In genomic region chr11:3378426-3379423, GRCh38 we compare ENCODE assay signal across 8 cellular contexts. TPM values are rescaled to one million over a fixed set of nuclear protein-coding genes. Genes with fewer than 3 reads are reported as not detected.
DNase-seq lines count a peak whose midpoint lies in the region; ATAC-seq and TF ChIP-seq lines count a peak whose summit lies in the region.

TSS of gene ZNF195 (minus strand) at chr11:3379146. CDS start at chr11:3379040, 106 bp downstream.

- H3K9me3 ChIP-seq in duodenal mucosa (ENCODE audit: control insufficient read depth in 1 of 2, low read length in 2 of 2): peaks cover 0 to 2% of the 10 kb centered on the region in 2 donors

- H3K36me3 Mint-ChIP-seq in activated CD4-positive, alpha-beta memory T cell treated with anti-CD3 and anti-CD28 coated beads for 36 hours: peaks cover 42% of the 10 kb centered on the region

- CTCF ChIA-PET in activated CD4-positive, alpha-beta memory T cell treated with anti-CD3 and anti-CD28 coated beads for 36 hours (lab: Charles Lee): interaction anchor here (1.0 to 2.7 kb wide), 6 partner anchors 25 to 43 kb away, joined by 3 to 15 read pairs (median 4); no protein-coding TSS in a partner anchor

- H3K4me1 Mint-ChIP-seq in activated CD4-positive, alpha-beta memory T cell treated with anti-CD3 and anti-CD28 coated beads for 36 hours (ENCODE audit: low read depth): peaks cover 45% of the 10 kb centered on the region

- intact Hi-C loops in activated CD4-positive, alpha-beta memory T cell treated with anti-CD3 and anti-CD28 coated beads for 36 hours (cut with micrococcal nuclease): loop anchor here (1.0 to 5.0 kb wide), 3 partner anchors 45 to 386 kb away; partner anchors contain the start of genes CARS1 and NAP1L4
- intact Hi-C loops in lower leg skin (cut with DNase I; ENCODE audit: low total_unique reads): no loop called here

- peak within 1 kb of the TSS; percentile 95 for H3K27ac Mint-ChIP-seq in activated CD4-positive, alpha-beta memory T cell treated with anti-CD3 and anti-CD28 coated beads for 36 hours

- H3K36me3 ChIP-seq in duodenal mucosa (ENCODE audit: control insufficient read depth in 1 of 2, insufficient read depth in 2 of 2, low read length in 2 of 2): peaks cover 7 to 8% of the 10 kb centered on the region in 2 donors

- H3K27me3 ChIP-seq in duodenal mucosa (ENCODE audit: control insufficient read depth in 1 of 2, insufficient read depth in 2 of 2, low read length in 2 of 2): no peaks in the 10 kb centered on the region

- DNase-seq in CD1c-positive myeloid dendritic cell (ENCODE audit: extremely low spot score) (peak; percentile 97), NCI-H82 treated with DMSO at 0.1 percent for 48 hours (lab: John Stamatoyannopoulos, UW; ENCODE audit: unreplicated experiment) (peak; percentile 94), lower leg skin (ENCODE audit: low spot score in 2 of 2) (peak; percentile 98 to 100)
- peak; percentile 100 for DNase-seq in activated CD4-positive, alpha-beta memory T cell treated with anti-CD3 and anti-CD28 coated beads for 36 hours
- DNase-seq in stimulated activated CD4-positive, alpha-beta T cell treated with anti-CD3 and anti-CD28 coated beads, Interleukin-4, amount 100 ng/mL, for 48 hours (ENCODE audit: low read depth in 2 of 2): peak; percentile 98 to 99

- H3K27ac ChIP-seq in duodenal mucosa (ENCODE audit: low read depth, low read length): peak within 1 kb of the TSS; percentile 58

- TF ChIP-seq CTCF in lower leg skin (IDR thresholded peaks at IDR 0.05): no peak

- peaks cover 9 to 11% of the 10 kb centered on the region in 2 donors for H3K4me1 ChIP-seq in duodenal mucosa (ENCODE audit: control insufficient read depth in 1 of 2, insufficient read depth in 2 of 2, low read length in 2 of 2)

- H3K9me3 Mint-ChIP-seq in activated CD4-positive, alpha-beta memory T cell treated with anti-CD3 and anti-CD28 coated beads for 36 hours: no peaks in the 10 kb centered on the region

- WGBS in lower leg skin, 2 donors: 0 to 1% methylated on average over 52 to 54 of the region's 54 CpGs

- peak within 1 kb of the TSS; percentile 88 for H3K9ac ChIP-seq in duodenal mucosa (ENCODE audit: low read depth in 1 of 2, low read length in 2 of 2)

- peak within 1 kb of the TSS; percentile 90 for H3K4me3 Mint-ChIP-seq in activated CD4-positive, alpha-beta memory T cell treated with anti-CD3 and anti-CD28 coated beads for 36 hours

- H3K4me3 ChIP-seq in duodenal mucosa (ENCODE audit: low read depth in 1 of 2, low read length in 2 of 2) (peak within 1 kb of the TSS; percentile 90 to 95), lower leg skin (ENCODE audit: low read depth, poor library complexity, severe bottlenecking) (peak within 1 kb of the TSS; percentile 84)

- ATAC-seq in GM19438 (IDR thresholded peaks at IDR 0.05; ENCODE audit: low read depth, unreplicated experiment) (peak; percentile 100), HG03575 (IDR thresholded peaks at IDR 0.05; ENCODE audit: extremely low read depth, insufficient number of reproducible peaks, low FRiP score, unreplicated experiment) (peak; percentile 95)

- no peak for TF ChIP-seq POLR2A in lower leg skin (IDR thresholded peaks at IDR 0.05)

- H3K27me3 Mint-ChIP-seq in activated CD4-positive, alpha-beta memory T cell treated with anti-CD3 and anti-CD28 coated beads for 36 hours: no peaks in the 10 kb centered on the region

- POLR2A ChIA-PET in activated CD4-positive, alpha-beta memory T cell treated with anti-CD3 and anti-CD28 coated beads for 36 hours (lab: Charles Lee): interaction anchor here (0.6 to 2.6 kb wide), 6 partner anchors 9 to 1995 kb away, joined by 3 to 7 read pairs (median 4); partner anchors contain the start of genes NAP1L4 and PGAP2

RNA-seq across cellular contexts. Expression of gene ZNF195, which starts in this region (rescaled TPM):
- 10 to 100 TPM; 33.8 to 34.3 TPM for total RNA-seq in activated CD4-positive, alpha-beta memory T cell treated with anti-CD3 and anti-CD28 coated beads for 36 hours
- 10 to 100 TPM in 3 of 4 donors, 1 to 10 TPM in 1; 8.7 to 25.4 (median 11.1) TPM for total RNA-seq in lower leg skin

Comparison
In these comparisons a context has a peak if more than half of its experiments do, and no peak if none do; other contexts are left out.
1. Peak in every context shown above with its lines: DNase-seq, ATAC-seq, H3K4me3 ChIP-seq and H3K27ac ChIP-seq.